In the genomic region with DNA sequence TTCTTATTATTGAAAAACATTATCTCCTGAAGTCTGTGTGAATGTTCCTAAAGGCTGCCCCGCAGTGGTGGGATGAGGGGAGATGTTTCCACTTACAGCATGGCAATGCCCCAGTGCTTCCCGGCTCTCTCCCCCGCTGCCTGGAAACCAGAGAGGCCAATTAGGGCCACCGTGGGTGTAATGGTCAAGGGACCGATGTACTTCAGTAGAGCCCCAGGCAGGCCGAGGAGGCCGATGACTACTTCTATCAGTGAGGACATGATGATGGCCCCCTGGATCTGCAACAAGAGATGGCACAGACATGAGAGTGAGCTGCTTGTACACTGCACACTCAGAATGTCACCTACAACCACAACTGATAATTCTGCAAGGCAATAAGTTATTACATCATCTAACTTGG, we compare ENCODE assay signal across 25 cellular contexts.
DNase-seq lines count a peak whose midpoint lies in the region; ATAC-seq, FAIRE-seq and TF ChIP-seq lines count a peak whose summit lies in the region.
"Had no signal": no experiment of that assay in that cellular context is flagged by ENCODE, and none has a peak within 500 bp of the region (broad histone marks: within the 10 kb centered on the region; RNA-seq: fewer than 3 reads in every experiment).

No MANE protein-coding gene starts in this region.

- H3K4me3 Mint-ChIP-seq in activated CD4-positive, alpha-beta T cell treated with anti-CD3 and anti-CD28 coated beads for 36 hours = no peak overlapping the region
- no peak overlapping the region for H3K4me3 Mint-ChIP-seq in H9
- H3K4me3 Mint-ChIP-seq in activated naive CD8-positive, alpha-beta T cell treated with anti-CD3 and anti-CD28 coated beads for 36 hours = no peak overlapping the region
- H3K4me3 Mint-ChIP-seq: CD14-positive monocyte, HFFc6 had no signal

- no peaks in the 10 kb centered on the region for H3K79me1 ChIP-seq in H9 (ENCODE audit: insufficient read depth, low read depth, low read length, poor library complexity, severe bottlenecking)

- H3K79me2 ChIP-seq in H9 (ENCODE audit: insufficient read depth, low read length) (no peaks in the 10 kb centered on the region), HepG2 (ENCODE audit: insufficient read depth, low read length) (no peaks in the 10 kb centered on the region)

- no peaks in the 10 kb centered on the region for H4K20me1 ChIP-seq in H9 (ENCODE audit: control insufficient read depth, insufficient read depth, insufficient read length)
- H4K20me1 ChIP-seq in HepG2 (ENCODE audit: insufficient read depth, low read length) = no peaks in the 10 kb centered on the region

- H3K14ac ChIP-seq in H9 (ENCODE audit: insufficient read depth, low read length) = no peak overlapping the region

- TF ChIP-seq CTCF in H9 (conservative IDR thresholded peaks at IDR 0.05) (no peak), HepG2 (CRISPR knock-in tag; IDR thresholded peaks at IDR 0.05) (no peak)

- no peak overlapping the region for H3K18ac ChIP-seq in H9 (ENCODE audit: insufficient read length, low read depth, low read length)

- intact Hi-C loops in activated CD4-positive, alpha-beta T cell treated with anti-CD3 and anti-CD28 coated beads for 36 hours (cut with DNase I, micrococcal nuclease) = no loop called here
- intact Hi-C loops in HepG2 (cut with micrococcal nuclease; ENCODE audit: unreplicated experiment) = no loop called here

- no peaks in the 10 kb centered on the region for H3K23me2 ChIP-seq in H9 (ENCODE audit: insufficient read length, low read depth, low read length, poor library complexity, severe bottlenecking)

- no peak overlapping the region for H2AK5ac ChIP-seq in H9 (ENCODE audit: insufficient read length, low read length)

- H3K9me3 Mint-ChIP-seq in activated CD4-positive, alpha-beta T cell treated with anti-CD3 and anti-CD28 coated beads for 36 hours (ENCODE audit: low read depth) = no peaks in the 10 kb centered on the region
- H3K9me3 Mint-ChIP-seq in H9 = no peaks in the 10 kb centered on the region
- no peaks in the 10 kb centered on the region for H3K9me3 Mint-ChIP-seq in activated naive CD8-positive, alpha-beta T cell treated with anti-CD3 and anti-CD28 coated beads for 36 hours
- H3K9me3 Mint-ChIP-seq: HFFc6 had no signal

- TF ChIP-seq POLR2A in HepG2 (IDR thresholded peaks at IDR 0.05; ENCODE audit: insufficient read depth in 1 of 2, low read depth in 2 of 2, low read length in 2 of 2) (no peak), erythroblast (IDR thresholded peaks at IDR 0.05; ENCODE audit: low read length) (no peak)

- no peak overlapping the region for H2BK5ac ChIP-seq in H9 (ENCODE audit: insufficient read length, low read length)

- in situ Hi-C loops in HepG2 (cut with HindIII; ENCODE audit: extremely low pct_ligation_motif_present, low pct_unique_long_range_greater_than_20kb) = no loop called here

- no peak overlapping the region for H4K8ac ChIP-seq in H9 (replicated peaks; ENCODE audit: insufficient read length, low read depth, low read length)

- ATAC-seq in activated CD4-positive, alpha-beta T cell treated with anti-CD3 and anti-CD28 coated beads for 36 hours = no peak
- ATAC-seq in HepG2 = no peak
- ATAC-seq: K562 had no signal

- no peaks in the 10 kb centered on the region for H3K9me3 ChIP-seq in H9 (ENCODE audit: control insufficient read depth, low read depth, low read length)
- H3K9me3 ChIP-seq in HepG2 (ENCODE audit: low read length) = no peaks in the 10 kb centered on the region
- H3K9me3 ChIP-seq: BE2C had no signal

- no peak overlapping the region for H2BK12ac ChIP-seq in H9 (ENCODE audit: insufficient read length, low read depth, low read length)

- no peak overlapping the region for H4K91ac ChIP-seq in H9 (ENCODE audit: insufficient read length, low read depth, low read length)

- no peak overlapping the region for H2BK20ac ChIP-seq in H9 (ENCODE audit: low read depth, low read length, poor library complexity, severe bottlenecking)

- H3K23ac ChIP-seq in H9 (ENCODE audit: insufficient read length, low read depth, low read length) = no peak overlapping the region

- FAIRE-seq in HepG2 (lab: Jason Lieb, UNC) = no peak
- FAIRE-seq: GM18507, K562 had no signal

- no peak for TF ChIP-seq EP300 in HepG2 (IDR thresholded peaks at IDR 0.05; ENCODE audit: low read depth in 2 of 2, low read length in 2 of 2)
- no peak for TF ChIP-seq EP300 in HepG2 (CRISPR knock-in tag; IDR thresholded peaks at IDR 0.05; ENCODE audit: borderline replicate concordance)

- H2BK120ac ChIP-seq in H9 (ENCODE audit: low read depth, low read length, poor library complexity, severe bottlenecking) = no peak overlapping the region

- no peaks in the 10 kb centered on the region for H3K27me3 Mint-ChIP-seq in activated CD4-positive, alpha-beta T cell treated with anti-CD3 and anti-CD28 coated beads for 36 hours
- H3K27me3 Mint-ChIP-seq in H9 (ENCODE audit: low read depth) = no peaks in the 10 kb centered on the region
- H3K27me3 Mint-ChIP-seq in activated naive CD8-positive, alpha-beta T cell treated with anti-CD3 and anti-CD28 coated beads for 36 hours = no peaks in the 10 kb centered on the region

- H2BK15ac ChIP-seq in H9 (ENCODE audit: low read depth, low read length) = no peak overlapping the region

- DNase-seq in activated CD4-positive, alpha-beta T cell treated with anti-CD3 and anti-CD28 coated beads for 36 hours = no peak
- no peak for DNase-seq in activated CD4-positive, alpha-beta T cell treated with anti-CD3 and anti-CD28 coated beads, Interleukin-2, amount 50 U/mL, for 1 hour
- DNase-seq in H9 (no peak), HepG2 (ENCODE audit: low spot score) (no peak), erythroblast (lab: John Stamatoyannopoulos, UW) (no peak), A172 (ENCODE audit: low spot score) (no peak)
- no peak for DNase-seq in activated naive CD8-positive, alpha-beta T cell treated with anti-CD3 and anti-CD28 coated beads for 36 hours
- DNase-seq in activated naive CD4-positive, alpha-beta T cell treated with Interleukin-2 at 50 U/mL for 16 hours = no peak
- DNase-seq: ACHN; BE2C; Calu3; H7; HFFc6; NCI-H1105 treated with DMSO at 0.1 percent for 48 hours; NCI-H2029; NCI-H446 treated with DMSO at 0.1 percent for 48 hours; NCI-H526; NCI-H82; NK-92 treated with Interleukin-12 subunit alpha and Interleukin-12 subunit beta, amount 100 ng/mL, for 24 hours; RPMI8226; SHP77 had no signal

- BruUV-seq in HepG2 (replicated peaks; lab: Mats Ljungman, UMichigan) = no TSS peak

- H3K27ac ChIP-seq in H9 (ENCODE audit: insufficient read length, low read depth, low read length) (no peak overlapping the region), HepG2 (ENCODE audit: extremely low read length, insufficient read depth, low read length) (no peak overlapping the region)
- H3K27ac ChIP-seq: 22Rv1 had no signal

- no peak overlapping the region for H3K4ac ChIP-seq in H9 (ENCODE audit: low read depth, low read length)

- H3K4me2 ChIP-seq in H9 (ENCODE audit: insufficient read depth, insufficient read length, low read length) = no peak overlapping the region
- no peak overlapping the region for H3K4me2 ChIP-seq in HepG2 (ENCODE audit: low read depth, low read length)

- H3T11ph ChIP-seq in H9 (ENCODE audit: low read length) = no peak overlapping the region

- peak overlapping the region; percentile 33 for H3K27ac Mint-ChIP-seq in activated CD4-positive, alpha-beta T cell treated with anti-CD3 and anti-CD28 coated beads for 36 hours
- no peak overlapping the region; a peak in 1 of 7 replicates for H3K27ac Mint-ChIP-seq in H9
- peak overlapping the region; percentile 61 for H3K27ac Mint-ChIP-seq in activated naive CD8-positive, alpha-beta T cell treated with anti-CD3 and anti-CD28 coated beads for 36 hours
- H3K27ac Mint-ChIP-seq: HFFc6 had no signal

- POLR2A ChIA-PET in activated CD4-positive, alpha-beta T cell treated with anti-CD3 and anti-CD28 coated beads for 36 hours (lab: Charles Lee) = no interaction called here
- POLR2A ChIA-PET in HepG2 (lab: Yijun Ruan, JAX) = no interaction called here

- no CpG with 5 or more reads among the region's 7 CpGs for WGBS in H9 (ENCODE audit: extremely low coverage, insufficient read length, low lambda C conversion rate)
- WGBS in HepG2 (ENCODE audit: low lambda C conversion rate) = 90% methylated on average over 7 of the region's 7 CpGs

- H3K27me3 ChIP-seq in H9 (ENCODE audit: insufficient read depth, low read length) (no peaks in the 10 kb centered on the region), HepG2 (ENCODE audit: control insufficient read depth in 1 of 2, insufficient read depth in 2 of 2, low read length in 2 of 2) (no peaks in the 10 kb centered on the region)
- H3K27me3 ChIP-seq: BE2C had no signal

- H3K36me3 Mint-ChIP-seq in activated CD4-positive, alpha-beta T cell treated with anti-CD3 and anti-CD28 coated beads for 36 hours (ENCODE audit: low read depth) = peaks cover 25% of the 10 kb centered on the region
- no peaks in the 10 kb centered on the region; a peak in 2 of 7 replicates for H3K36me3 Mint-ChIP-seq in H9 (ENCODE audit: insufficient read depth in 1 of 3, low read depth in 3 of 3)
- peaks cover 24% of the 10 kb centered on the region for H3K36me3 Mint-ChIP-seq in activated naive CD8-positive, alpha-beta T cell treated with anti-CD3 and anti-CD28 coated beads for 36 hours

- peak overlapping the region; percentile 42 for H4K5ac ChIP-seq in H9 (ENCODE audit: insufficient read length, low read depth, low read length)

- H3K4me3 ChIP-seq in HepG2 (replicated peaks in 1 of 3; ENCODE audit: insufficient read depth in 1 of 3, low read depth in 2 of 3, low read length in 3 of 3) = no peak overlapping the region
- H3K4me3 ChIP-seq: K562 had no signal

- H3K36me3 ChIP-seq in HepG2 (replicated peaks in 1 of 2; ENCODE audit: control insufficient read depth in 1 of 2, insufficient read depth in 2 of 2, low read length in 2 of 2) = peaks cover 52 to 90% of the 10 kb centered on the region in 2 experiments
- H3K36me3 ChIP-seq: BE2C had no signal

- CTCF ChIA-PET in activated CD4-positive, alpha-beta T cell treated with anti-CD3 and anti-CD28 coated beads for 36 hours (lab: Charles Lee) = no interaction called here
- CTCF ChIA-PET in HepG2 (lab: Yijun Ruan, JAX; ENCODE audit: low intra/inter-chr PET ratio, low total read pairs) = no interaction called here

- no peaks in the 10 kb centered on the region for H3K4me1 ChIP-seq in H9 (ENCODE audit: insufficient read depth, low read length)
- no peaks in the 10 kb centered on the region for H3K4me1 ChIP-seq in HepG2 (ENCODE audit: insufficient read depth, low read length)

- no peak for TF ChIP-seq RAD21 in HepG2 (CRISPR knock-in tag; IDR thresholded peaks at IDR 0.05)

- no peak overlapping the region for H3K9ac ChIP-seq in H9 (ENCODE audit: extremely low read depth, insufficient read length, low read length)
- no peak overlapping the region for H3K9ac ChIP-seq in HepG2 (ENCODE audit: insufficient read depth, low read depth, low read length)

- no peak overlapping the region for H3K56ac ChIP-seq in H9 (ENCODE audit: insufficient read length, low read depth, low read length)

- H2AFZ ChIP-seq in H9 (ENCODE audit: low read length) (no peak overlapping the region), HepG2 (ENCODE audit: low read length) (no peak overlapping the region)

- no peaks in the 10 kb centered on the region for H3K4me1 Mint-ChIP-seq in activated CD4-positive, alpha-beta T cell treated with anti-CD3 and anti-CD28 coated beads for 36 hours
- no peaks in the 10 kb centered on the region for H3K4me1 Mint-ChIP-seq in H9
- H3K4me1 Mint-ChIP-seq in activated naive CD8-positive, alpha-beta T cell treated with anti-CD3 and anti-CD28 coated beads for 36 hours = peaks cover 11% of the 10 kb centered on the region

Comparison
In these comparisons a context has a peak if more than half of its experiments do, and no peak if none do; other contexts are left out.
1. H3K27ac Mint-ChIP-seq: peak in activated CD4-positive, alpha-beta T cell treated with anti-CD3 and anti-CD28 coated beads for 36 hours (single experiment) and activated naive CD8-positive, alpha-beta T cell treated with anti-CD3 and anti-CD28 coated beads for 36 hours (single experiment); none in H9 (0 of 3).